18 cellular contexts compared by ENCODE assay signal in genomic region chr19:5254944-5255343, GRCh38.
DNase-seq lines count a peak whose midpoint lies in the region; ATAC-seq, FAIRE-seq and TF ChIP-seq lines count a peak whose summit lies in the region.
"Had no signal": no experiment of that assay in that cellular context is flagged by ENCODE, and none has a peak within 500 bp of the region (broad histone marks: within the 10 kb centered on the region; RNA-seq: fewer than 3 reads in every experiment).

No MANE protein-coding gene starts in this region.

- no peak overlapping the region for H3K14ac ChIP-seq in H1 (ENCODE audit: insufficient read length)

- H2AFZ ChIP-seq in HCT116 (ENCODE audit: low read depth, low read length, poor library complexity, severe bottlenecking) (no peak overlapping the region), H1 (ENCODE audit: low read length) (no peak overlapping the region)
- H2AFZ ChIP-seq: GM23338 had no signal

- no peak overlapping the region for H2BK120ac ChIP-seq in H1 (replicated peaks; ENCODE audit: low read depth, low read length)

- no peak overlapping the region for H2BK12ac ChIP-seq in H1 (ENCODE audit: low read depth, low read length)

- no peak for TF ChIP-seq POLR2A in HCT116 (IDR thresholded peaks at IDR 0.05; ENCODE audit: borderline replicate concordance, extremely low read depth, insufficient read depth, insufficient read length)
- no peak for TF ChIP-seq POLR2A in H1 (IDR thresholded peaks at IDR 0.05; ENCODE audit: control extremely low read depth in 1 of 2, low read depth in 2 of 2, low read length in 2 of 2)
- no peak for TF ChIP-seq POLR2A in gastrocnemius medialis (IDR thresholded peaks at IDR 0.05)
- TF ChIP-seq POLR2A in GM12891 (IDR thresholded peaks at IDR 0.05; ENCODE audit: low read depth, low read length), result no peak

- no peak for TF ChIP-seq CTCF in HCT116 (IDR thresholded peaks at IDR 0.05 in 2 of 3, conservative IDR thresholded peaks at IDR 0.05 in 1 of 3; ENCODE audit: borderline replicate concordance in 1 of 3, insufficient read depth in 1 of 3, low read depth in 2 of 3, low read length in 2 of 3)
- no peak for TF ChIP-seq CTCF in H1 (IDR thresholded peaks at IDR 0.05; ENCODE audit: control extremely low read depth in 1 of 3, insufficient read depth in 1 of 3, low read depth in 1 of 3, low read length in 3 of 3)
- TF ChIP-seq CTCF in gastrocnemius medialis (IDR thresholded peaks at IDR 0.05 in 4 of 5, conservative IDR thresholded peaks at IDR 0.05 in 1 of 5), result no peak

- TF ChIP-seq RAD21 in HCT116 (IDR thresholded peaks at IDR 0.05; ENCODE audit: low read depth) (no peak), H1 (IDR thresholded peaks at IDR 0.05 in 1 of 2, conservative IDR thresholded peaks at IDR 0.05 in 1 of 2; ENCODE audit: low read depth in 2 of 2, low read length in 2 of 2) (no peak)

- peaks cover 2% of the 10 kb centered on the region; the same call in 1 of the 2 replicates for H3K79me1 ChIP-seq in H1 (ENCODE audit: low read depth, low read length)

- no peak overlapping the region for H2BK20ac ChIP-seq in H1 (ENCODE audit: low read length)

- H3K4me3 ChIP-seq in HCT116 (replicated peaks in 1 of 2; ENCODE audit: low read depth in 1 of 2, low read length in 2 of 2) (no peak overlapping the region), H1 (ENCODE audit: extremely low read depth in 1 of 4, insufficient read depth in 2 of 4, low read depth in 3 of 4, low read length in 4 of 4) (no peak overlapping the region), gastrocnemius medialis (no peak overlapping the region)
- H3K4me3 ChIP-seq: BLaER1 treated with 17β-estradiol and CSF1 and Interleukin-3, amounts not matched to agents 10 nM and 100 nM; GM23338 had no signal

- H3K36me3 ChIP-seq in HCT116 (ENCODE audit: control insufficient read depth in 1 of 2, insufficient read depth in 2 of 2, low read length in 2 of 2) (peaks cover 2 to 31% of the 10 kb centered on the region in 2 experiments; a peak in 3 of 4 replicates), H1 (ENCODE audit: control insufficient read depth in 2 of 4, insufficient read depth in 4 of 4, low read length in 3 of 4) (peaks cover 2 to 49% (median 22%) of the 10 kb centered on the region in 4 experiments; a peak in 6 of 8 replicates), gastrocnemius medialis (peaks cover 0 to 36% of the 10 kb centered on the region in 2 donors)

- no peaks in the 10 kb centered on the region for H3K79me2 ChIP-seq in HCT116 (ENCODE audit: insufficient read depth, low read length)
- H3K79me2 ChIP-seq in H1 (ENCODE audit: control insufficient read depth in 1 of 2, insufficient read depth in 2 of 2, low read length in 2 of 2), result no peaks in the 10 kb centered on the region

- H3K23ac ChIP-seq in H1 (ENCODE audit: insufficient read length), result no peak overlapping the region

- no peak overlapping the region for H3K9ac ChIP-seq in HCT116 (ENCODE audit: low read length)
- no peak overlapping the region for H3K9ac ChIP-seq in H1 (replicated peaks in 1 of 4; ENCODE audit: extremely low read depth in 1 of 4, low read depth in 3 of 4, low read length in 3 of 4)
- H3K9ac ChIP-seq: BLaER1 treated with 17β-estradiol and CSF1 and Interleukin-3, amounts not matched to agents 10 nM and 100 nM had no signal

- H3K4me1 ChIP-seq in HCT116 (ENCODE audit: control insufficient read depth in 1 of 2, insufficient read depth in 2 of 2, low read length in 2 of 2) (no peaks in the 10 kb centered on the region), H1 (replicated peaks in 1 of 4; ENCODE audit: control insufficient read depth in 3 of 4, insufficient read depth in 4 of 4, low read length in 3 of 4) (peaks cover 3 to 10% (median 7%) of the 10 kb centered on the region in 4 experiments; a peak in 6 of 7 replicates), gastrocnemius medialis (peaks cover 0 to 3% of the 10 kb centered on the region in 2 donors)
- H3K4me1 ChIP-seq: BLaER1 treated with 17β-estradiol and CSF1 and Interleukin-3, amounts not matched to agents 10 nM and 100 nM had no signal

- intact Hi-C loops in HCT116 (cut with micrococcal nuclease), result no loop called here
- intact Hi-C loops in gastrocnemius medialis (cut with DNase I; ENCODE audit: low total_unique reads), result no loop called here

- no peaks in the 10 kb centered on the region for H3K9me2 ChIP-seq in HCT116 (ENCODE audit: insufficient read depth)

- H3K18ac ChIP-seq in H1 (ENCODE audit: extremely low read depth, low read length), result no peak overlapping the region

- peaks cover 6 to 12% of the 10 kb centered on the region in 2 experiments; a peak in 2 of 4 replicates for H3K9me3 ChIP-seq in HCT116 (ENCODE audit: control insufficient read depth in 1 of 2, insufficient read depth in 1 of 2, low read depth in 1 of 2, low read length in 2 of 2)
- H3K9me3 ChIP-seq in H1 (ENCODE audit: insufficient read depth in 2 of 2, low read depth in 1 of 2, low read length in 1 of 2), result peaks cover 2 to 5% of the 10 kb centered on the region in 2 experiments; a peak in 2 of 4 replicates
- H3K9me3 ChIP-seq in gastrocnemius medialis, result peaks cover 0 to 6% (median 0%) of the 10 kb centered on the region in 3 donors

- H3K56ac ChIP-seq in H1 (replicated peaks; ENCODE audit: insufficient read length, low read depth, low read length), result no peak overlapping the region

- no peak overlapping the region for H2BK5ac ChIP-seq in H1 (ENCODE audit: low read depth, low read length)

- H2AK5ac ChIP-seq in H1 (ENCODE audit: low read depth, low read length), result no peak overlapping the region

- ATAC-seq in HCT116 (no peak), gastrocnemius medialis (no peak)
- ATAC-seq: CD8-positive, alpha-beta T cell; GM23338 had no signal

- TF ChIP-seq EP300 in H1 (IDR thresholded peaks at IDR 0.05; ENCODE audit: borderline replicate concordance in 1 of 2, low read depth in 2 of 2, low read length in 2 of 2), result no peak

- in situ Hi-C loops in gastrocnemius medialis (cut with MboI; ENCODE audit: low sequenced_read_pairs in 4 of 4), result no loop called here

- POLR2A ChIA-PET in HCT116 (lab: Charles Lee), result no interaction called here
- POLR2A ChIA-PET in H1 (lab: Charles Lee; ENCODE audit: partially characterized antibody), result interaction anchor here (0.6 kb wide), 1 partner anchor 167 kb away, joined by 3 read pairs; no protein-coding TSS in a partner anchor

- FAIRE-seq in H1 (lab: Jason Lieb, UNC), result no peak
- FAIRE-seq in GM12891 (lab: Jason Lieb, UNC), result no peak
- FAIRE-seq: GM12892, GM18507 had no signal

- RAD21 ChIA-PET in HCT116 (lab: Charles Lee; ENCODE audit: low non-redundant PET in 1 of 2, low total read pairs in 2 of 2, uncharacterized antibody in 2 of 2, unreplicated experiment in 2 of 2), result no interaction called here

- DNase-seq in HCT116 (ENCODE audit: low read depth, low spot score) (no peak), H1 (ENCODE audit: low read depth in 1 of 2, low spot score in 2 of 2) (no peak), gastrocnemius medialis (no peak), GM12891 (ENCODE audit: insufficient read length, low spot score) (no peak)
- no peak for DNase-seq in activated T-cell treated with anti-CD3 and anti-CD28 coated beads, Interleukin-2, amount 50 U/mL, for 1 hour
- DNase-seq: CD8-positive, alpha-beta T cell; COR-L47; DMS 273 treated with DMSO at 0.1 percent for 48 hours; DMS53; DND-41; EL; H7 had no signal

- H3K27ac ChIP-seq in HCT116 (ENCODE audit: low read depth, low read length) (no peak overlapping the region), angular gyrus (ENCODE audit: low read depth, low read length) (peak overlapping the region; percentile 38), H1 (ENCODE audit: low read depth, low read length) (no peak overlapping the region), layer of hippocampus (ENCODE audit: low read depth, low read length) (peak overlapping the region; percentile 46), gastrocnemius medialis (no peak overlapping the region)
- H3K27ac ChIP-seq: BLaER1 treated with 17β-estradiol and CSF1 and Interleukin-3, amounts not matched to agents 10 nM and 100 nM had no signal

- no peaks in the 10 kb centered on the region for H3K23me2 ChIP-seq in H1 (ENCODE audit: low read depth, low read length)

- H3K4me2 ChIP-seq in HCT116 (ENCODE audit: low read length) (no peak overlapping the region), H1 (ENCODE audit: insufficient read depth in 1 of 2, low read depth in 2 of 2, low read length in 2 of 2) (no peak overlapping the region)
- H3K4me2 ChIP-seq: BLaER1 treated with 17β-estradiol and CSF1 and Interleukin-3, amounts not matched to agents 10 nM and 100 nM; GM23338 had no signal

- H4K5ac ChIP-seq in H1 (ENCODE audit: insufficient read length, low read depth, low read length), result no peak overlapping the region

- no peak overlapping the region for H4K91ac ChIP-seq in H1 (replicated peaks; ENCODE audit: insufficient read length, low read length)

- H3K27me3 ChIP-seq in HCT116 (ENCODE audit: insufficient read depth, low read length) (no peaks in the 10 kb centered on the region), H1 (replicated peaks in 1 of 4; ENCODE audit: control insufficient read depth in 3 of 4, extremely low read depth in 1 of 4, insufficient read depth in 3 of 4, low read length in 3 of 4) (no peaks in the 10 kb centered on the region), layer of hippocampus (ENCODE audit: control insufficient read depth, insufficient read depth, low read length) (no peaks in the 10 kb centered on the region), gastrocnemius medialis (no peaks in the 10 kb centered on the region)
- H3K27me3 ChIP-seq: BLaER1 treated with 17β-estradiol and CSF1 and Interleukin-3, amounts not matched to agents 10 nM and 100 nM had no signal

- H2BK15ac ChIP-seq in H1 (ENCODE audit: low read length), result no peak overlapping the region

- no peak overlapping the region for H3K4ac ChIP-seq in H1 (replicated peaks; ENCODE audit: insufficient read length, low read depth, low read length)

- CTCF ChIA-PET in HCT116 (lab: Charles Lee), result no interaction called here
- CTCF ChIA-PET in H1 (lab: Charles Lee; ENCODE audit: partially characterized antibody), result interaction anchor here (0.6 to 2.2 kb wide), 4 partner anchors 19 to 276 kb away, joined by 3 to 5 read pairs (median 3); no protein-coding TSS in a partner anchor

- H4K20me1 ChIP-seq in HCT116 (ENCODE audit: insufficient read depth) (no peaks in the 10 kb centered on the region), H1 (replicated peaks in 1 of 2; ENCODE audit: control insufficient read depth in 1 of 2, insufficient read depth in 2 of 2, low read length in 2 of 2) (no peaks in the 10 kb centered on the region)
- H4K20me1 ChIP-seq: BLaER1 treated with 17β-estradiol and CSF1 and Interleukin-3, amounts not matched to agents 10 nM and 100 nM had no signal

- 100% methylated on average over 1 of the region's 1 CpG; no CpG with 5 or more reads in 1 of the 2 experiments for WGBS in H1 (ENCODE audit: extremely low coverage in 1 of 2, insufficient coverage in 1 of 2, insufficient read length in 1 of 2, insufficient replicate concordance in 2 of 2, low coverage in 1 of 2, low lambda C conversion rate in 2 of 2, missing lambda C conversion rate in 1 of 2), 2 experiments

- no TSS peak for BruUV-seq in HCT116 (replicated peaks; lab: Mats Ljungman, UMichigan)

- no peak overlapping the region for H4K8ac ChIP-seq in H1 (ENCODE audit: extremely low read depth, insufficient read depth, low read length)

TF ChIP-seq in H1, 55 proteins besides CTCF, POLR2A, EP300 and RAD21 (continues in another document):
- TF ChIP-seq YY1 (IDR thresholded peaks at IDR 0.05; ENCODE audit: low read depth, low read length), result peak; percentile 62; the same call in 1 of the 2 replicates

TF ChIP-seq in GM12891, 5 proteins besides CTCF, POLR2A, EP300 and RAD21 (continues in another document):
- TF ChIP-seq POLR2AphosphoS5 (IDR thresholded peaks at IDR 0.05; ENCODE audit: low read depth, low read length), result no peak

Comparison
In these comparisons a context has a peak if more than half of its experiments do, and no peak if none do; other contexts are left out.
1. H3K27ac ChIP-seq: peak in angular gyrus (single experiment) and layer of hippocampus (single experiment); none in HCT116 (single experiment), H1 (single experiment) and gastrocnemius medialis (0 of 4).
2. Of the 16 proteins assayed by ChIP-seq in both H1 and HCT116: peak only in H1: none; only in HCT116: none; in both: YY1; in neither: 15.